Comparison of ENCODE assay signal across 34 cellular contexts in genomic region chr5:161960314-161960713, GRCh38.
"Had no signal": no experiment of that assay in that cellular context is flagged by ENCODE, and none has a peak within 500 bp of the region (broad histone marks: within the 10 kb centered on the region; RNA-seq: fewer than 3 reads in every experiment).

No MANE protein-coding gene starts in this region.

- H3K9me3 ChIP-seq: adrenal gland, body of pancreas, breast epithelium had no signal

- H3K27me3 ChIP-seq: adrenal gland, body of pancreas, brain microvascular endothelial cell, breast epithelium had no signal

- ATAC-seq: activated CD8-positive, alpha-beta T cell treated with anti-CD3 and anti-CD28 coated beads for 36 hours; activated naive CD4-positive, alpha-beta T cell treated with anti-CD3 and anti-CD28 coated beads, Interleukin-2, amount 50 U/mL, for 72 hours; activated T-cell treated with anti-CD3 and anti-CD28 coated beads, Interleukin-2, amount 50 U/mL, for 4 hours; activated T-cell treated with anti-CD3 and anti-CD28 coated beads, Interleukin-2, amount 50 U/mL, for 72 hours; activated T-helper 17 cell treated with anti-CD3 and anti-CD28 coated beads, Interleukin-2, amount 50 U/mL, for 72 hours; body of pancreas had no signal

- H3K36me3 ChIP-seq: adrenal gland, brain microvascular endothelial cell, breast epithelium had no signal

- H3K27ac ChIP-seq: adrenal gland, body of pancreas, brain microvascular endothelial cell, breast epithelium, VCaP had no signal

- DNase-seq: activated B cell treated with CpG ODN at 0.5 μM for 24 hours; activated CD4-positive, alpha-beta memory T cell treated with anti-CD3 and anti-CD28 coated beads for 36 hours; activated CD4-positive, alpha-beta T cell treated with anti-CD3 and anti-CD28 coated beads for 4 hours; activated CD4-positive, alpha-beta T cell treated with anti-CD3 and anti-CD28 coated beads, Interleukin-2, amount 10 ng/mL, durations not matched to agents 24 days and 14 days; activated CD4-positive, alpha-beta T cell treated with anti-CD3 and anti-CD28 coated beads, Interleukin-2, amount 50 U/mL, for 1 hour; activated CD4-positive, alpha-beta T cell treated with anti-CD3 and anti-CD28 coated beads, Interleukin-2, amount 50 U/mL, for 4 hours; activated CD4-positive, CD25-positive, alpha-beta regulatory T cell treated with anti-CD3 and anti-CD28 coated beads, Interleukin-2, amount 50 U/mL, for 72 hours; activated CD8-positive, alpha-beta memory T cell treated with anti-CD3 and anti-CD28 coated beads, Interleukin-2, amount 50 U/mL, for 4 hours; activated CD8-positive, alpha-beta T cell treated with anti-CD3 and anti-CD28 coated beads for 36 hours; activated effector memory CD4-positive, alpha-beta T cell treated with anti-CD3 and anti-CD28 coated beads, Interleukin-2, amount 50 U/mL, for 16 hours; activated gamma-delta T cell treated with Interleukin-2 at 50 U/mL for 16 hours; activated naive CD4-positive, alpha-beta T cell; activated naive CD4-positive, alpha-beta T cell treated with anti-CD3 and anti-CD28 coated beads for 36 hours; activated naive CD4-positive, alpha-beta T cell treated with anti-CD3 and anti-CD28 coated beads, Interleukin-2, amount 50 U/mL, for 16 hours; activated naive CD8-positive, alpha-beta T cell treated with anti-CD3 and anti-CD28 coated beads for 36 hours; activated T-cell treated with anti-CD3 and anti-CD28 coated beads for 4 hours; activated T-cell treated with anti-CD3 and anti-CD28 coated beads, Interleukin-2, amount 50 U/mL, for 1 hour; activated T-cell treated with anti-CD3 and anti-CD28 coated beads, Interleukin-2, amount 50 U/mL, for 4 hours; activated T-cell treated with anti-CD3 and anti-CD28 coated beads, Interleukin-2, amount 50 U/mL, for 72 hours; adrenal gland; amniotic stem cell; aorta; body of pancreas; brain microvascular endothelial cell; central memory CD4-positive, alpha-beta T cell; T-helper 1 cell; T-helper 2 cell; T-helper 9 cell had no signal

- H3K4me1 ChIP-seq: adrenal gland, body of pancreas, breast epithelium had no signal

- FAIRE-seq: astrocyte, TTC549 had no signal

- H3K4me3 ChIP-seq: adrenal gland, body of pancreas, breast epithelium had no signal
